ENCODE assay signal across 6 cellular contexts in the genomic region with DNA sequence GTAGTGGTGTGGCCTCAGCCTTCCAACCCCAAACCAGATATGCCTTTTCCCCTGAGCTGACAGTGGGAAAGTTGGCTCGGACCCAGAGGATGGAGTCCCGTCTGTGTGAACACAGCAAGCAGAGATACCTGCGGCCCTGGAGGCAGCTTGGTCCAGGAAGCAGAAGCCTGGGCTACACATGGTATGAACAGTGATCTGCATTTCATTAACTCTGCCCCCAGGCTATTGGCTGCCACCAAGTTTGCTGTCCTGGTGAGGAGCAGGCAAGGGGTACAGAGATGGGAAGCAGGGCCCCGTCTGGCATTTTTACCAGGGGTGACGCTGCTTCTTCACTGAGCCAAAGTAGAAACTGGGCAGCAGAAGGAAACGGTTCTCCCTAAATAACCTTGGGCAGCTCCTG.
"Had no signal": no experiment of that assay in that cellular context is flagged by ENCODE, and none has a peak within 500 bp of the region (broad histone marks: within the 10 kb centered on the region; RNA-seq: fewer than 3 reads in every experiment).

No MANE protein-coding gene starts in this region.

- H3K27ac ChIP-seq: HL-60 had no signal

- DNase-seq: H9, HCEC 1CT, KBM-7 had no signal

- H3K4me2 ChIP-seq: GM23338 had no signal

- ATAC-seq: GM23338, HepG2 had no signal

- H2AFZ ChIP-seq: GM23338 had no signal

- H3K4me3 ChIP-seq: GM23338 had no signal
